In genomic region chr6:149220882-149221773, GRCh38 we compare ENCODE assay signal across 19 cellular contexts.
DNase-seq lines count a peak whose midpoint lies in the region; ATAC-seq, FAIRE-seq and TF ChIP-seq lines count a peak whose summit lies in the region.
"Had no signal": no experiment of that assay in that cellular context is flagged by ENCODE, and none has a peak within 500 bp of the region (broad histone marks: within the 10 kb centered on the region; RNA-seq: fewer than 3 reads in every experiment).

No MANE protein-coding gene starts in this region.

- no peak for TF ChIP-seq RAD21 in GM12878 (IDR thresholded peaks at IDR 0.05; ENCODE audit: insufficient read depth, low read depth, low read length)

- DNase-seq in NCI-H2227 (lab: John Stamatoyannopoulos, UW; ENCODE audit: unreplicated experiment) (peak; percentile 2), NCI-H2227 treated with DMSO at 0.1 percent for 48 hours (lab: John Stamatoyannopoulos, UW) (no peak), GM12878 (ENCODE audit: low read depth, low spot score) (no peak), endodermal cell (no peak), smooth muscle cell (lab: John Stamatoyannopoulos, UW; ENCODE audit: unreplicated experiment) (no peak), glomerular visceral epithelial cell (ENCODE audit: extremely low spot score) (no peak), SKM-1 treated with dmso at 0.1 percent for 144 hours (lab: John Stamatoyannopoulos, UW; ENCODE audit: unreplicated experiment) (no peak)
- no peak for DNase-seq in T-helper 2 cell treated with Interferon-gamma antibody and Interleukin-4, amounts not matched to agents 5 μg/mL and 100 μg/mL, for 36 hours (ENCODE audit: low spot score)
- DNase-seq: AML-193; DMS79 treated with DMSO at 0.1 percent for 48 hours; GOT3; NCI-H1105 treated with DMSO at 0.1 percent for 48 hours; NCI-H1694; NCI-H2081 treated with DMSO at 0.1 percent for 48 hours; NCI-H510A; NCI-H748 treated with DMSO at 0.1 percent for 48 hours; NK-92 treated with Interleukin-12 subunit alpha and Interleukin-12 subunit beta, amount 100 ng/mL, for 24 hours had no signal

- H4K20me1 ChIP-seq in GM12878 (ENCODE audit: control insufficient read depth, insufficient read depth) (no peaks in the 10 kb centered on the region), smooth muscle cell (ENCODE audit: low read depth) (no peaks in the 10 kb centered on the region)

- H3K4me3 ChIP-seq in GM12878: no peak overlapping the region
- H3K4me3 ChIP-seq in endodermal cell (ENCODE audit: low read length): no peak overlapping the region
- no peak overlapping the region for H3K4me3 ChIP-seq in smooth muscle cell

- H3K4me1 ChIP-seq in GM12878 (ENCODE audit: control insufficient read depth, insufficient read depth, low read length) (peaks cover 15% of the 10 kb centered on the region; the same call in 1 of the 2 replicates), endodermal cell (ENCODE audit: control insufficient read depth, insufficient read depth, low read length) (no peaks in the 10 kb centered on the region), smooth muscle cell (ENCODE audit: low read depth) (peaks cover 24% of the 10 kb centered on the region)

- BruUV-seq in GM12878 (replicated peaks; lab: Mats Ljungman, UMichigan): no TSS peak

- no peaks in the 10 kb centered on the region for H3K36me3 Mint-ChIP-seq in endodermal cell (ENCODE audit: low read depth)
- peaks cover 21% of the 10 kb centered on the region for H3K36me3 Mint-ChIP-seq in T-helper 2 cell treated with Interferon-gamma antibody and Interleukin-4, amounts not matched to agents 5 μg/mL and 100 μg/mL, for 36 hours (ENCODE audit: low read depth)

- 70% methylated on average over 6 of the region's 6 CpGs for WGBS in GM12878 (ENCODE audit: insufficient coverage, insufficient replicate concordance, low lambda C conversion rate, missing lambda C conversion rate)
- WGBS in endodermal cell (ENCODE audit: insufficient coverage in 1 of 2, insufficient read length in 1 of 2), 2 experiments: 92 to 93% methylated on average over 4 to 6 of the region's 6 CpGs
- WGBS in smooth muscle cell (ENCODE audit: low lambda C conversion rate): 83% methylated on average over 6 of the region's 6 CpGs

- H3K36me3 ChIP-seq in GM12878 (ENCODE audit: control insufficient read depth in 2 of 2, insufficient read depth in 2 of 2, low read length in 1 of 2): no peaks in the 10 kb centered on the region
- H3K36me3 ChIP-seq in endodermal cell (ENCODE audit: control insufficient read depth, insufficient read depth, low read length): no peaks in the 10 kb centered on the region
- no peaks in the 10 kb centered on the region for H3K36me3 ChIP-seq in smooth muscle cell (ENCODE audit: low read depth)

- H3K9me3 ChIP-seq in GM12878 (replicated peaks; ENCODE audit: control insufficient read depth, insufficient read depth, low read length) (no peaks in the 10 kb centered on the region), endodermal cell (ENCODE audit: control insufficient read depth, low read length) (no peaks in the 10 kb centered on the region), smooth muscle cell (replicated peaks; ENCODE audit: low read depth) (no peaks in the 10 kb centered on the region)

- ATAC-seq in GM12878: no peak
- ATAC-seq: Right ventricle myocardium inferior had no signal

- peaks cover 12% of the 10 kb centered on the region for H3K4me1 Mint-ChIP-seq in endodermal cell
- H3K4me1 Mint-ChIP-seq in T-helper 2 cell treated with Interferon-gamma antibody and Interleukin-4, amounts not matched to agents 5 μg/mL and 100 μg/mL, for 36 hours (ENCODE audit: low read depth): peaks cover 46% of the 10 kb centered on the region

- no peak for FAIRE-seq in GM12878 (lab: Jason Lieb, UNC)

- no peaks in the 10 kb centered on the region for H3K27me3 Mint-ChIP-seq in endodermal cell (ENCODE audit: insufficient read depth)
- H3K27me3 Mint-ChIP-seq in T-helper 2 cell treated with Interferon-gamma antibody and Interleukin-4, amounts not matched to agents 5 μg/mL and 100 μg/mL, for 36 hours (ENCODE audit: low read depth): no peaks in the 10 kb centered on the region

- no peaks in the 10 kb centered on the region for H3F3A ChIP-seq in smooth muscle cell (ENCODE audit: low read depth)

- CTCF ChIA-PET in GM12878 (lab: Yijun Ruan, JAX): interaction anchor here (1.7 kb wide), 1 partner anchor 11 kb away, joined by 5 read pairs; no protein-coding TSS in a partner anchor

- no peak overlapping the region for H3K4me2 ChIP-seq in GM12878 (ENCODE audit: control insufficient read depth, insufficient read depth)
- H3K4me2 ChIP-seq in smooth muscle cell: no peak overlapping the region

- no peak for TF ChIP-seq POLR2A in GM12878 (IDR thresholded peaks at IDR 0.05; ENCODE audit: low read depth, low read length)

- H3K27ac Mint-ChIP-seq in endodermal cell: no peak overlapping the region
- no peak overlapping the region for H3K27ac Mint-ChIP-seq in T-helper 2 cell treated with Interferon-gamma antibody and Interleukin-4, amounts not matched to agents 5 μg/mL and 100 μg/mL, for 36 hours

- no peaks in the 10 kb centered on the region for H3K79me2 ChIP-seq in GM12878 (ENCODE audit: control insufficient read depth, insufficient read depth, low read length)
- H3K79me2 ChIP-seq in smooth muscle cell (ENCODE audit: low read depth): no peaks in the 10 kb centered on the region

- RAD21 ChIA-PET in GM12878 (lab: Charles Lee; ENCODE audit: unreplicated experiment): no interaction called here

- H3K9me3 Mint-ChIP-seq in endodermal cell: no peaks in the 10 kb centered on the region
- peaks cover 5% of the 10 kb centered on the region for H3K9me3 Mint-ChIP-seq in T-helper 2 cell treated with Interferon-gamma antibody and Interleukin-4, amounts not matched to agents 5 μg/mL and 100 μg/mL, for 36 hours

- POLR2A ChIA-PET in GM12878 (lab: Charles Lee): interaction anchor here (1.2 kb wide), 1 partner anchor 10 kb away, joined by 4 read pairs; no protein-coding TSS in a partner anchor

- no peak overlapping the region for H3K27ac ChIP-seq in GM12878 (ENCODE audit: control insufficient read depth, insufficient read depth)
- H3K27ac ChIP-seq in endodermal cell (ENCODE audit: low read depth, low read length): peak overlapping the region; percentile 76
- H3K27ac ChIP-seq in smooth muscle cell (ENCODE audit: low read depth): peak overlapping the region; percentile 62
- H3K27ac ChIP-seq: 22Rv1 had no signal

- TF ChIP-seq CTCF in GM12878 (IDR thresholded peaks at IDR 0.05 in 2 of 3, conservative IDR thresholded peaks at IDR 0.05 in 1 of 3; ENCODE audit: control insufficient read depth in 2 of 3, extremely low read depth in 1 of 3, insufficient read depth in 1 of 3, low read depth in 3 of 3, low read length in 3 of 3) (no peak), endodermal cell (conservative IDR thresholded peaks at IDR 0.05) (no peak), smooth muscle cell (IDR thresholded peaks at IDR 0.05; ENCODE audit: borderline replicate concordance, insufficient read depth, poor library complexity, severe bottlenecking) (no peak)

- in situ Hi-C loops in GM12878 (cut with MboI): no loop called here

- no peak for TF ChIP-seq EP300 in GM12878 (IDR thresholded peaks at IDR 0.05; ENCODE audit: borderline replicate concordance in 1 of 2, control insufficient read depth in 1 of 2, low read depth in 2 of 2, low read length in 2 of 2)

- intact Hi-C loops in GM12878 (cut with micrococcal nuclease; ENCODE audit: unreplicated experiment): no loop called here

- no peak overlapping the region for H3K4me3 Mint-ChIP-seq in endodermal cell
- H3K4me3 Mint-ChIP-seq in T-helper 2 cell treated with Interferon-gamma antibody and Interleukin-4, amounts not matched to agents 5 μg/mL and 100 μg/mL, for 36 hours: no peak overlapping the region

- SMC1A ChIA-PET in GM12878 (lab: Charles Lee; ENCODE audit: uncharacterized antibody, unreplicated experiment): interaction anchor here (1.1 to 8.4 kb wide), 3 partner anchors 8 to 46 kb away, joined by 3 to 56 read pairs (median 3); no protein-coding TSS in a partner anchor

- no peaks in the 10 kb centered on the region for H3K27me3 ChIP-seq in GM12878 (replicated peaks in 1 of 2; ENCODE audit: control insufficient read depth in 2 of 2, insufficient read depth in 2 of 2, low read length in 1 of 2)
- no peaks in the 10 kb centered on the region for H3K27me3 ChIP-seq in endodermal cell (ENCODE audit: control insufficient read depth, insufficient read depth, low read length, poor library complexity, severe bottlenecking)
- no peaks in the 10 kb centered on the region for H3K27me3 ChIP-seq in smooth muscle cell (ENCODE audit: low read depth)

- no peak overlapping the region for H3K9ac ChIP-seq in GM12878 (ENCODE audit: control insufficient read depth, insufficient read depth, low read length)
- H3K9ac ChIP-seq in endodermal cell (ENCODE audit: extremely low read depth, low read length, poor library complexity, severe bottlenecking): no peak overlapping the region
- no peak overlapping the region for H3K9ac ChIP-seq in smooth muscle cell (ENCODE audit: low read depth)

- no peak overlapping the region for H2AFZ ChIP-seq in GM12878 (ENCODE audit: control insufficient read depth, low read depth, low read length)
- H2AFZ ChIP-seq in smooth muscle cell (ENCODE audit: low read depth): no peak overlapping the region

TF ChIP-seq in GM12878, 131 proteins besides CTCF, POLR2A, EP300 and RAD21:
- TF ChIP-seq PKNOX1 (IDR thresholded peaks at IDR 0.05) (peak; percentile 42; the same call in 1 of the 2 replicates), BCL11A (IDR thresholded peaks at IDR 0.05; ENCODE audit: low read depth, low read length) (no peak)
TF ChIP-seq in GM12878: peak in this region for 1.
